ENCODE assay signal across 1 cellular context in the genomic region with DNA sequence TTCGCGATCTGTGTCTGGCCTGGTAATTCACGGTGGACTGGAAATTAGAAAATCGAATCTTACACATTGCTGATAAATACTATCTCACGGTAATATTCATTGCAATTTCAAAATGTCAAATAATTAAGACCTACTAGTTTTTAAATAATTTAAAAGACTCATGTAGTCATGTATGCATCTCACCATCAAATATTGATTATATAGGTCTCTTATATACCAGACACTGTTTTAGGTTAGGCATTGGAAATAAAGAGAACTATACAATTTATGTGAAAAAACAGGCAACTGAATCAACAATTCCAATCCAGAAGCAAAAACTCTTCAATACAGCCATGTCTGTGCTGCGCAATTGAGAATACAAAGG.
TF ChIP-seq lines count a peak whose summit lies in the region.

No MANE protein-coding gene starts in this region.

TF ChIP-seq in HCT116, 20 proteins besides CTCF, POLR2A, EP300 and RAD21 (continued from another document):
- TF ChIP-seq, protein P1, sequence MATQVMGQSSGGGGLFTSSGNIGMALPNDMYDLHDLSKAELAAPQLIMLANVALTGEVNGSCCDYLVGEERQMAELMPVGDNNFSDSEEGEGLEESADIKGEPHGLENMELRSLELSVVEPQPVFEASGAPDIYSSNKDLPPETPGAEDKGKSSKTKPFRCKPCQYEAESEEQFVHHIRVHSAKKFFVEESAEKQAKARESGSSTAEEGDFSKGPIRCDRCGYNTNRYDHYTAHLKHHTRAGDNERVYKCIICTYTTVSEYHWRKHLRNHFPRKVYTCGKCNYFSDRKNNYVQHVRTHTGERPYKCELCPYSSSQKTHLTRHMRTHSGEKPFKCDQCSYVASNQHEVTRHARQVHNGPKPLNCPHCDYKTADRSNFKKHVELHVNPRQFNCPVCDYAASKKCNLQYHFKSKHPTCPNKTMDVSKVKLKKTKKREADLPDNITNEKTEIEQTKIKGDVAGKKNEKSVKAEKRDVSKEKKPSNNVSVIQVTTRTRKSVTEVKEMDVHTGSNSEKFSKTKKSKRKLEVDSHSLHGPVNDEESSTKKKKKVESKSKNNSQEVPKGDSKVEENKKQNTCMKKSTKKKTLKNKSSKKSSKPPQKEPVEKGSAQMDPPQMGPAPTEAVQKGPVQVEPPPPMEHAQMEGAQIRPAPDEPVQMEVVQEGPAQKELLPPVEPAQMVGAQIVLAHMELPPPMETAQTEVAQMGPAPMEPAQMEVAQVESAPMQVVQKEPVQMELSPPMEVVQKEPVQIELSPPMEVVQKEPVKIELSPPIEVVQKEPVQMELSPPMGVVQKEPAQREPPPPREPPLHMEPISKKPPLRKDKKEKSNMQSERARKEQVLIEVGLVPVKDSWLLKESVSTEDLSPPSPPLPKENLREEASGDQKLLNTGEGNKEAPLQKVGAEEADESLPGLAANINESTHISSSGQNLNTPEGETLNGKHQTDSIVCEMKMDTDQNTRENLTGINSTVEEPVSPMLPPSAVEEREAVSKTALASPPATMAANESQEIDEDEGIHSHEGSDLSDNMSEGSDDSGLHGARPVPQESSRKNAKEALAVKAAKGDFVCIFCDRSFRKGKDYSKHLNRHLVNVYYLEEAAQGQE (IDR thresholded peaks at IDR 0.05; ENCODE audit: low read depth) = no peak
- TF ChIP-seq EGR1 (IDR thresholded peaks at IDR 0.05; ENCODE audit: low read depth) (no peak), POLR2AphosphoS5 (IDR thresholded peaks at IDR 0.05; ENCODE audit: low read depth, low read length) (no peak), EZH2phosphoT487 (IDR thresholded peaks at IDR 0.05; ENCODE audit: borderline replicate concordance) (no peak), SRF (IDR thresholded peaks at IDR 0.05; ENCODE audit: low read depth) (no peak), ZFX (IDR thresholded peaks at IDR 0.05) (no peak), EZH2 (IDR thresholded peaks at IDR 0.05) (no peak)
